In genomic region chr1:25875856-25876692, GRCh38 we compare ENCODE assay signal across 8 cellular contexts. TPM values are rescaled to one million over a fixed set of nuclear protein-coding genes. Genes with fewer than 3 reads are reported as not detected.
A peak's percentile ranks its signal among the peaks of the same experiment; 100 is the strongest.
DNase-seq lines count a peak whose midpoint lies in the region; ATAC-seq and TF ChIP-seq lines count a peak whose summit lies in the region.

No MANE protein-coding gene starts in this region.

- TF ChIP-seq CTCF in GM12865 (IDR thresholded peaks at IDR 0.05; ENCODE audit: insufficient read depth, low read depth, low read length, missing control alignments) (no peak), colonic mucosa (IDR thresholded peaks at IDR 0.05) (no peak), upper lobe of right lung (IDR thresholded peaks at IDR 0.05) (no peak)

- intact Hi-C loops in colonic mucosa (cut with DNase I) (no loop called here), upper lobe of right lung (cut with DNase I) (no loop called here)

- H3K9ac ChIP-seq in colonic mucosa (ENCODE audit: low read depth in 2 of 2, low read length in 2 of 2): peak overlapping the region; percentile 53 to 68

- no peaks in the 10 kb centered on the region for H3K9me3 ChIP-seq in colonic mucosa
- H3K9me3 ChIP-seq in mononuclear cell (ENCODE audit: low read depth, low read length): no peaks in the 10 kb centered on the region
- H3K9me3 ChIP-seq in upper lobe of right lung: no peaks in the 10 kb centered on the region

- H3K4me3 ChIP-seq in GM12865 (ENCODE audit: low read depth, low read length) (peak overlapping the region; percentile 76), colonic mucosa (peak overlapping the region; percentile 58), mononuclear cell (ENCODE audit: low read length) (peak overlapping the region; percentile 44), upper lobe of right lung (peak overlapping the region; percentile 69)

- H3K4me1 ChIP-seq in colonic mucosa (peaks cover 9% of the 10 kb centered on the region), mononuclear cell (ENCODE audit: insufficient read depth, low read length) (peaks cover 49% of the 10 kb centered on the region), upper lobe of right lung (peaks cover 25% of the 10 kb centered on the region)

- DNase-seq in GM12865 (ENCODE audit: low read depth) (no peak), HT-29 (ENCODE audit: low spot score) (peak; percentile 31), colonic mucosa (no peak), upper lobe of right lung (peak; percentile 80), G401 (ENCODE audit: low spot score) (no peak)

- H3K27ac ChIP-seq in colonic mucosa: peak overlapping the region; percentile 35
- peak overlapping the region; percentile 83 for H3K27ac ChIP-seq in upper lobe of right lung

- H3K27me3 ChIP-seq in colonic mucosa (no peaks in the 10 kb centered on the region), mononuclear cell (ENCODE audit: insufficient read depth, low read length) (no peaks in the 10 kb centered on the region), upper lobe of right lung (no peaks in the 10 kb centered on the region)

- in situ Hi-C loops in G401 (cut with HindIII; ENCODE audit: low sequenced_read_pairs): no loop called here

- peak; percentile 66 for ATAC-seq in upper lobe of right lung
- no peak for ATAC-seq in HG02763 (IDR thresholded peaks at IDR 0.05; ENCODE audit: unreplicated experiment)
- ATAC-seq in GM21619 (IDR thresholded peaks at IDR 0.05; ENCODE audit: unreplicated experiment): no peak

- H3K36me3 ChIP-seq in colonic mucosa: no peaks in the 10 kb centered on the region
- H3K36me3 ChIP-seq in upper lobe of right lung: no peaks in the 10 kb centered on the region

RNA-seq across cellular contexts. Expression of gene PAQR7, which starts 0.6 kb away (rescaled TPM):
- total RNA-seq in HT-29 (2014; rRNA removed; shearing (Covaris generic)): 4.0 and 5.7 TPM in 2 replicates
- total RNA-seq in colonic mucosa (1 to 10 TPM; 2.5 to 3.4 TPM), mononuclear cell (3.5 TPM), upper lobe of right lung (10.8 TPM)
- total RNA-seq in G401 (2014; rRNA removed; shearing (Covaris generic)): 17.4 and 18.3 TPM in 2 replicates

RNA-seq across cellular contexts. Expression of gene AUNIP, which starts 16.8 kb away (rescaled TPM):
- 8.3 and 11.4 TPM in 2 replicates for total RNA-seq in HT-29 (2014; rRNA removed; shearing (Covaris generic))
- 1 to 10 TPM; 1.2 to 4.8 TPM for total RNA-seq in colonic mucosa
- total RNA-seq in mononuclear cell: 0.94 TPM
- total RNA-seq in upper lobe of right lung: not detected
- total RNA-seq in G401 (2014; rRNA removed; shearing (Covaris generic)): 28.9 and 29.4 TPM in 2 replicates

RNA-seq across cellular contexts. Expression of gene STMN1, which starts 30.1 kb away (rescaled TPM):
- 80.1 and 83.8 TPM in 2 replicates for total RNA-seq in HT-29 (2014; rRNA removed; shearing (Covaris generic))
- total RNA-seq in colonic mucosa (100 to 1,000 TPM in 1 of 2 donors, 10 to 100 TPM in 1; 79.1 to 149 TPM), mononuclear cell (6.4 TPM), upper lobe of right lung (42.5 TPM)
- 130 and 147 TPM in 2 replicates for total RNA-seq in G401 (2014; rRNA removed; shearing (Covaris generic))

RNA-seq across cellular contexts. Expression of gene MTFR1L, which starts 56.3 kb away (rescaled TPM):
- 13.6 and 22.0 TPM in 2 replicates for total RNA-seq in HT-29 (2014; rRNA removed; shearing (Covaris generic))
- total RNA-seq in colonic mucosa (10 to 100 TPM; 36.3 to 48.6 TPM), mononuclear cell (17.0 TPM), upper lobe of right lung (46.0 TPM)
- 21.0 and 32.6 TPM in 2 replicates for total RNA-seq in G401 (2014; rRNA removed; shearing (Covaris generic))

Comparison
In these comparisons a context has a peak if more than half of its experiments do, and no peak if none do; other contexts are left out.
1. DNase-seq: peak in HT-29 (single experiment) and upper lobe of right lung (single experiment); none in GM12865 (single experiment), colonic mucosa (single experiment) and G401 (single experiment).
2. Peak in every context shown above with its lines, with median percentiles within 50 percentile points of each other: H3K4me3 ChIP-seq.